ENCODE assay signal across 8 cellular contexts in the genomic region with DNA sequence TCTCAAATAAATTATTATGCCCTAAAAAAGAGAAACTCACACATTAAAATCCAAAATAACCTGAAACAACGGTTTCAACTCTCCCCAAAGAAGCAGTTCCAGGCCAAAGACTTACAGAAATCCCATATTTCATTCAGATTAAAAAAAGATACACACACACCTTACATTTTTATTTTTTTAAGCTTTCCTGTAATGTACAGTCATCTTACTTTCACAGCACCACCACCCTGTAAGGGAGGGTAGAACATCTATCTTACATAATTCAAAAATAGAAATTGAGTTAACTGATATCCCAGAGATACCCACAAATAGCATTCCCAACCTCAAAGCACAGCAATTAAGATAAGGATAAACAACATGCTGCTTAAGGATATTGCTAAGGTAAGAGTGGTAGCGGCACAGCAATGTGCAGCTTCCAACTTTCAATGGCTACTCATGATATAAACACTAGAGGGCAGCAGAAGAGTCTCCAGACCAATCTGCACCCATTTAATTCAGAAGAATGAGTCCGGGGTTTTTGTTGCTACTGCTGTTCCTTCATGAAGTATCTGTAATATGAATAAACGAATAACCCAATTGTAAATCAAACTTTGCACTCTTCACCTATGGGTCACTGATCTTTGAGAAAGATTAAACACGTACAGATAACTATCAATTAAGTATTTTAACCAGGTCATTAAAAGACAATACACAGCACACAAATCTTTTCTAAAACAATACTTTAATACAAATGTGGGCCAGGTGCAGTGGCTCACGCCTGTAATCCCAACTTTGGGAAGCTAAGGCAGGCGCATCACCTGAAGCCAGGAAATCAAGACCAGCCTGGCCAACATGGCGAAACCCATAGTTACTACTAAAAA. TPM values are rescaled to one million over a fixed set of nuclear protein-coding genes. Genes with fewer than 3 reads are reported as not detected.
A peak's percentile ranks its signal among the peaks of the same experiment; 100 is the strongest.
DNase-seq lines count a peak whose midpoint lies in the region; ATAC-seq, FAIRE-seq and TF ChIP-seq lines count a peak whose summit lies in the region.

No MANE protein-coding gene starts in this region.

- H3K4me3 ChIP-seq in A549: no peak overlapping the region
- no peak overlapping the region for H3K4me3 ChIP-seq in GM06990 (replicated peaks; ENCODE audit: low read depth, low read length)
- no peak overlapping the region for H3K4me3 ChIP-seq in GM12878

- CTCF ChIA-PET in A549 (lab: Yijun Ruan, JAX) (interaction anchor here (0.7 to 2.9 kb wide), 13 partner anchors 8 to 341 kb away, joined by 3 to 15 read pairs (median 4); partner anchors contain the start of genes GFPT1 and NFU1), GM12878 (lab: Yijun Ruan, JAX) (interaction anchor here (0.6 to 6.8 kb wide), 41 partner anchors 9 to 424 kb away, joined by 3 to 91 read pairs (median 4); partner anchors contain the start of genes GFPT1 and NFU1)

- intact Hi-C loops in GM12878 (cut with micrococcal nuclease; ENCODE audit: unreplicated experiment): loop anchor here (5.0 kb wide), 1 partner anchor 337 kb away; no protein-coding TSS in a partner anchor

- POLR2A ChIA-PET in A549 (lab: Yijun Ruan, JAX) (no interaction called here), GM12878 (lab: Charles Lee) (interaction anchor here (0.7 to 2.3 kb wide), 2 partner anchors 10 to 108 kb away, joined by 4 to 8 read pairs; no protein-coding TSS in a partner anchor)

- H3K27ac ChIP-seq in A549 (no peak overlapping the region), GM12878 (ENCODE audit: control insufficient read depth, insufficient read depth) (no peak overlapping the region)

- TF ChIP-seq CTCF in A549 (IDR thresholded peaks at IDR 0.05) (peak; percentile 78), GM06990 (IDR thresholded peaks at IDR 0.05; ENCODE audit: insufficient read depth, low read length, poor library complexity, severe bottlenecking) (peak; percentile 54), GM12878 (IDR thresholded peaks at IDR 0.05 in 2 of 3, conservative IDR thresholded peaks at IDR 0.05 in 1 of 3; ENCODE audit: control insufficient read depth in 2 of 3, extremely low read depth in 1 of 3, insufficient read depth in 1 of 3, low read depth in 3 of 3, low read length in 3 of 3) (peak; percentile 49 to 63 (median 62); a peak in 5 of 6 replicates)

- H3K4me2 ChIP-seq in A549 (no peak overlapping the region), GM12878 (ENCODE audit: control insufficient read depth, insufficient read depth) (no peak overlapping the region)

- H3K9me3 ChIP-seq in A549 (no peaks in the 10 kb centered on the region), GM12878 (replicated peaks; ENCODE audit: control insufficient read depth, insufficient read depth, low read length) (no peaks in the 10 kb centered on the region)

- H3K9ac ChIP-seq in GM12878 (ENCODE audit: control insufficient read depth, insufficient read depth, low read length): no peak overlapping the region

- H3K79me2 ChIP-seq in GM12878 (ENCODE audit: control insufficient read depth, insufficient read depth, low read length): peaks cover 56% of the 10 kb centered on the region

- FAIRE-seq in A549 (lab: Jason Lieb, UNC) (no peak), GM12878 (lab: Jason Lieb, UNC) (no peak), urothelium cell line (lab: Jason Lieb, UNC) (no peak)

- 66% methylated on average over 8 of the region's 8 CpGs for WGBS in A549 (ENCODE audit: missing lambda C conversion rate)
- 87% methylated on average over 8 of the region's 8 CpGs for WGBS in GM12878 (ENCODE audit: insufficient coverage, insufficient replicate concordance, low lambda C conversion rate, missing lambda C conversion rate)

- TSS peak; percentile 2 for BruUV-seq in GM12878 (replicated peaks; lab: Mats Ljungman, UMichigan)

- no peak overlapping the region for H2AFZ ChIP-seq in GM12878 (ENCODE audit: control insufficient read depth, low read depth, low read length)

- H3K4me1 ChIP-seq in A549 (peaks cover 23% of the 10 kb centered on the region), GM12878 (ENCODE audit: control insufficient read depth, insufficient read depth, low read length) (no peaks in the 10 kb centered on the region)

- no peak for TF ChIP-seq EP300 in A549 (IDR thresholded peaks at IDR 0.05)
- TF ChIP-seq EP300 in GM12878 (IDR thresholded peaks at IDR 0.05; ENCODE audit: borderline replicate concordance in 1 of 2, control insufficient read depth in 1 of 2, low read depth in 2 of 2, low read length in 2 of 2): no peak

- SMC1A ChIA-PET in GM12878 (lab: Charles Lee; ENCODE audit: uncharacterized antibody, unreplicated experiment): interaction anchor here (0.7 to 5.0 kb wide), 20 partner anchors 10 to 341 kb away, joined by 3 to 48 read pairs (median 4); partner anchors contain the start of gene GFPT1

- RAD21 ChIA-PET in GM12878 (lab: Charles Lee; ENCODE audit: unreplicated experiment): interaction anchor here (0.7 to 5.8 kb wide), 17 partner anchors 10 to 349 kb away, joined by 3 to 46 read pairs (median 4); partner anchors contain the start of gene NFU1

- no peaks in the 10 kb centered on the region; the same call in 1 of the 2 replicates for H4K20me1 ChIP-seq in GM12878 (ENCODE audit: control insufficient read depth, insufficient read depth)

- H3K27me3 ChIP-seq in GM06990 (replicated peaks; ENCODE audit: control insufficient read depth, insufficient read depth, low read length): no peaks in the 10 kb centered on the region
- H3K27me3 ChIP-seq in GM12878 (replicated peaks in 1 of 2; ENCODE audit: control insufficient read depth in 2 of 2, insufficient read depth in 2 of 2, low read length in 1 of 2): no peaks in the 10 kb centered on the region

- TF ChIP-seq RAD21 in A549 (conservative IDR thresholded peaks at IDR 0.05 in 1 of 2, IDR thresholded peaks at IDR 0.05 in 1 of 2) (peak in 1 of 2 experiments; percentile 55; a peak in 3 of 5 replicates), GM12878 (IDR thresholded peaks at IDR 0.05; ENCODE audit: insufficient read depth, low read depth, low read length) (peak; percentile 61)

- DNase-seq in A549 (ENCODE audit: low read depth in 1 of 2, low spot score in 1 of 2) (peak in 1 of 2 experiments; percentile 62), GM06990 (ENCODE audit: extremely low read depth, insufficient read length) (no peak), NCI-H2081 treated with DMSO at 0.1 percent for 48 hours (lab: John Stamatoyannopoulos, UW) (peak; percentile 26), GM12878 (ENCODE audit: low read depth, low spot score) (no peak), kidney glomerular epithelial cell (lab: John Stamatoyannopoulos, UW) (peak; percentile 38), urothelium cell line (ENCODE audit: low spot score) (peak; percentile 67)

- H3K36me3 ChIP-seq in GM06990 (ENCODE audit: control insufficient read depth, insufficient read depth, low read length) (peaks cover 5% of the 10 kb centered on the region), GM12878 (ENCODE audit: control insufficient read depth in 2 of 2, insufficient read depth in 2 of 2, low read length in 1 of 2) (peaks cover 0 to 22% of the 10 kb centered on the region in 2 experiments)

- TF ChIP-seq POLR2A in A549 (IDR thresholded peaks at IDR 0.05; ENCODE audit: low read length) (no peak), GM12878 (IDR thresholded peaks at IDR 0.05; ENCODE audit: low read depth, low read length) (no peak)

- ATAC-seq in A549 (peak; percentile 71 to 76; a peak in 5 of 6 replicates), GM12878 (peak; percentile 90), HG03520 (IDR thresholded peaks at IDR 0.05; ENCODE audit: unreplicated experiment) (no peak), HG03571 (IDR thresholded peaks at IDR 0.05; ENCODE audit: unreplicated experiment) (no peak)

- in situ Hi-C loops in GM12878 (cut with MboI): no loop called here

TF ChIP-seq in A549, 52 proteins besides CTCF, POLR2A, EP300 and RAD21 (continues in another document):
- peak; percentile 23; the same call in 1 of the 3 replicates for TF ChIP-seq SMC3 (IDR thresholded peaks at IDR 0.05)
- no peak for TF ChIP-seq RNF2 (IDR thresholded peaks at IDR 0.05; ENCODE audit: borderline replicate concordance, low read depth)
- TF ChIP-seq TFCP2L1 (CRISPR knock-in tag; IDR thresholded peaks at IDR 0.05): no peak

TF ChIP-seq in GM12878, 131 proteins besides CTCF, POLR2A, EP300 and RAD21 (continues in another document):
- TF ChIP-seq, protein P1, sequence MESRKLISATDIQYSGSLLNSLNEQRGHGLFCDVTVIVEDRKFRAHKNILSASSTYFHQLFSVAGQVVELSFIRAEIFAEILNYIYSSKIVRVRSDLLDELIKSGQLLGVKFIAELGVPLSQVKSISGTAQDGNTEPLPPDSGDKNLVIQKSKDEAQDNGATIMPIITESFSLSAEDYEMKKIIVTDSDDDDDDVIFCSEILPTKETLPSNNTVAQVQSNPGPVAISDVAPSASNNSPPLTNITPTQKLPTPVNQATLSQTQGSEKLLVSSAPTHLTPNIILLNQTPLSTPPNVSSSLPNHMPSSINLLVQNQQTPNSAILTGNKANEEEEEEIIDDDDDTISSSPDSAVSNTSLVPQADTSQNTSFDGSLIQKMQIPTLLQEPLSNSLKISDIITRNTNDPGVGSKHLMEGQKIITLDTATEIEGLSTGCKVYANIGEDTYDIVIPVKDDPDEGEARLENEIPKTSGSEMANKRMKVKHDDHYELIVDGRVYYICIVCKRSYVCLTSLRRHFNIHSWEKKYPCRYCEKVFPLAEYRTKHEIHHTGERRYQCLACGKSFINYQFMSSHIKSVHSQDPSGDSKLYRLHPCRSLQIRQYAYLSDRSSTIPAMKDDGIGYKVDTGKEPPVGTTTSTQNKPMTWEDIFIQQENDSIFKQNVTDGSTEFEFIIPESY (IDR thresholded peaks at IDR 0.05): peak; percentile 82

RNA-seq across cellular contexts. Expression of gene GFPT1, which starts 11.3 kb away (rescaled TPM):
- polyA plus RNA-seq in A549 (2011; rRNA removed) (53.3 and 59.9 TPM in 2 replicates), A549 (2017; fragmentation: RNase III; extraction: RNeasy Plus Mini Kit Qiagen cat#74134 plus additional on column Dnase treatment) (23.2 to 24.4 TPM (median 24.0 TPM) in 3 replicates), GM12878 (2011; rRNA removed) (20.5 and 34.1 TPM in 2 replicates), GM12878 (2014; fragmentation: Illumina TruSeq; extraction: Trizol) (25.1 and 32.6 TPM in 2 replicates), GM12878 (2014; fragmentation: Nextera tagmentation; extraction: Ambion mirVana) (10 to 100 TPM; 10.1 to 13.0 TPM), GM12878 (2014; rRNA removed) (14.6 and 17.4 TPM in 2 replicates), GM12878 (2016; fragmentation: Nextera tagmentation; extraction: Ambion mirVana) (10 to 100 TPM; 81.9 to 95.2 TPM)
- 8.1 and 9.0 TPM in 2 replicates for polyA plus RNA-seq in A549 (2012; cell fraction: cytosol; rRNA removed)
- polyA plus RNA-seq in A549 (2012; cell fraction: nucleus; rRNA removed): 5.8 and 9.4 TPM in 2 replicates
- polyA minus RNA-seq in A549 (2011; rRNA and poly(A)+ RNA removed): 29.6 and 30.6 TPM in 2 replicates
- total RNA-seq in GM12878 (2013; cell fraction: nucleolus; rRNA removed): 29.2 and 30.2 TPM in 2 replicates
- total RNA-seq in GM12878 (2014; rRNA removed) (23.8 and 28.2 TPM in 2 replicates), GM12878 (2014; rRNA removed; fragmentation: Illumina TruSeq; extraction: Trizol) (28.4 and 29.7 TPM in 2 replicates), GM12878 (2021) (46.8 and 53.9 TPM in 2 replicates)
- 14.1 TPM for polyA plus RNA-seq in GM12878 (2011; ENCODE audit: low read depth)
- 10.2 and 15.1 TPM in 2 replicates for polyA plus RNA-seq in GM12878 (2011; cell fraction: cytosol; rRNA removed)
- 8.4 and 11.9 TPM in 2 replicates for polyA plus RNA-seq in GM12878 (2011; cell fraction: nucleus; rRNA removed)
- polyA plus RNA-seq in GM12878 (2012): 19.4 and 24.3 TPM in 2 replicates
- polyA minus RNA-seq in GM12878 (2011; rRNA and poly(A)+ RNA removed): 22.9 and 30.2 TPM in 2 replicates
- polyA minus RNA-seq in GM12878 (2011; cell fraction: cytosol; rRNA and poly(A)+ RNA removed): 15.3 and 19.4 TPM in 2 replicates
- polyA minus RNA-seq in GM12878 (2011; cell fraction: nucleus; rRNA and poly(A)+ RNA removed): 6.9 and 10.6 TPM in 2 replicates

Comparison
In these comparisons a context has a peak if more than half of its experiments do, and no peak if none do; other contexts are left out.
1. ATAC-seq: peak in A549 (2 of 2) and GM12878 (single experiment); none in HG03520 (single experiment) and HG03571 (single experiment).
2. DNase-seq: peak in NCI-H2081 treated with DMSO at 0.1 percent for 48 hours (single experiment), kidney glomerular epithelial cell (single experiment) and urothelium cell line (single experiment); none in GM06990 (single experiment) and GM12878 (single experiment).
3. Of the 24 proteins assayed by ChIP-seq in both GM12878 and A549: peak only in GM12878: none; only in A549: none; in both: CTCF and SMC3; in neither: 21; mixed calls (peak in some experiments, not most) for 1.
4. Peak in every context shown above with its lines, with median percentiles within 50 percentile points of each other: CTCF ChIP-seq.